Comparison of ENCODE assay signal across 19 cellular contexts in the genomic region with DNA sequence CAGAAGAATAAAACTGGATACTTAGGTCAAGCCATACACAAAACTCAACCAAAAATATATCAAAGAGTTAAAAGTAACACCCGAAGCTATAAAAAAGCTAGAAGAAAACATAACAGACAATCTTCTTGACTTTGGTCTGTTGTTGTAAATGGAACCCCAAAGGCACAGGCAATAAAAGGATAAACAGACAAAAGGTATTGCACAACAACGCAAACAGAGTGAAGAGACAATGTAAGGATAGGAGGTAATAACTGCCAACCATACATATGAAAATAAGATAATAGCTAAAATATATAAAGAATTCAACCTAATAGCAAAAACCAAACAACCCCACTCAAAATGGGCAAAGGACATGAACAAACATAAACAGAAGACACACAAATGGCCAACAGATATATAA.
DNase-seq lines count a peak whose midpoint lies in the region; ATAC-seq and TF ChIP-seq lines count a peak whose summit lies in the region.
"Had no signal": no experiment of that assay in that cellular context is flagged by ENCODE, and none has a peak within 500 bp of the region (broad histone marks: within the 10 kb centered on the region; RNA-seq: fewer than 3 reads in every experiment).

No MANE protein-coding gene starts in this region.

- TF ChIP-seq CTCF in GM23338 (conservative IDR thresholded peaks at IDR 0.05; ENCODE audit: low read depth in 2 of 2) (no peak), GM13976 (IDR thresholded peaks at IDR 0.05; ENCODE audit: borderline replicate concordance, control extremely low read depth, extremely low read depth, insufficient read depth, missing control alignments) (no peak)

- in situ Hi-C loops in GM13976 (cut with MboI; ENCODE audit: low sequenced_read_pairs, unreplicated experiment), result no loop called here

- no peaks in the 10 kb centered on the region for H3K4me1 Mint-ChIP-seq in GM23338
- H3K4me1 Mint-ChIP-seq: B cell; CD4-positive, CD25-positive, alpha-beta regulatory T cell had no signal

- ATAC-seq in GM23338 (no peak), HG03095 (IDR thresholded peaks at IDR 0.05; ENCODE audit: unreplicated experiment) (no peak), GM21528 (IDR thresholded peaks at IDR 0.05; ENCODE audit: low FRiP score, unreplicated experiment) (no peak)
- ATAC-seq: CD8-positive, alpha-beta T cell; GM12878 had no signal

- H3K79me2 ChIP-seq in GM23338 (replicated peaks; ENCODE audit: insufficient read depth), result no peaks in the 10 kb centered on the region

- peaks cover 12% of the 10 kb centered on the region; the same call in 2 of the 3 replicates for H3K9me3 Mint-ChIP-seq in GM23338

- no peaks in the 10 kb centered on the region for H3F3A ChIP-seq in GM23338 (replicated peaks; ENCODE audit: low read depth)

- no peaks in the 10 kb centered on the region for H3K27me3 Mint-ChIP-seq in GM23338 (ENCODE audit: insufficient read depth, low read depth, poor library complexity)
- H3K27me3 Mint-ChIP-seq: B cell; CD4-positive, CD25-positive, alpha-beta regulatory T cell had no signal

- H4K20me1 ChIP-seq in GM23338 (replicated peaks; ENCODE audit: insufficient read depth), result no peaks in the 10 kb centered on the region
- H4K20me1 ChIP-seq: BLaER1 had no signal

- H2AFZ ChIP-seq in GM23338, result peak overlapping the region; percentile 91; the same call in 1 of the 2 replicates

- H3K4me3 Mint-ChIP-seq in GM23338, result no peak overlapping the region
- H3K4me3 Mint-ChIP-seq: B cell; CD4-positive, CD25-positive, alpha-beta regulatory T cell; CD8-positive, alpha-beta T cell had no signal

- H3K4me2 ChIP-seq in GM23338, result no peak overlapping the region
- H3K4me2 ChIP-seq: BLaER1 had no signal

- no peaks in the 10 kb centered on the region for H3K27me3 ChIP-seq in GM23338 (ENCODE audit: insufficient read depth)
- H3K27me3 ChIP-seq: BLaER1 had no signal

- H3K36me3 Mint-ChIP-seq in GM23338 (ENCODE audit: low read depth), result peaks cover 6% of the 10 kb centered on the region; the same call in 1 of the 3 replicates
- H3K36me3 Mint-ChIP-seq: CD4-positive, CD25-positive, alpha-beta regulatory T cell; CD8-positive, alpha-beta T cell had no signal

- no peaks in the 10 kb centered on the region for H3K36me3 ChIP-seq in GM23338 (ENCODE audit: insufficient read depth)
- H3K36me3 ChIP-seq: BLaER1 had no signal

- no peaks in the 10 kb centered on the region for H3K4me1 ChIP-seq in GM23338 (ENCODE audit: insufficient read depth)
- H3K4me1 ChIP-seq: BLaER1 had no signal

- H3K27ac Mint-ChIP-seq in GM23338, result no peak overlapping the region
- H3K27ac Mint-ChIP-seq: B cell; CD4-positive, CD25-positive, alpha-beta regulatory T cell; CD8-positive, alpha-beta T cell had no signal

- no peaks in the 10 kb centered on the region; the same call in 1 of the 2 replicates for H3K9me2 ChIP-seq in GM23338 (ENCODE audit: insufficient read depth)

- DNase-seq in DMS53 (lab: John Stamatoyannopoulos, UW), result peak; percentile 45
- no peak for DNase-seq in DMS53 treated with DMSO at 0.1 percent for 48 hours (lab: John Stamatoyannopoulos, UW; ENCODE audit: unreplicated experiment)
- DNase-seq in GM23338 (ENCODE audit: low spot score), result no peak
- peak; percentile 69 for DNase-seq in NCI-H748 treated with DMSO at 0.1 percent for 48 hours (lab: John Stamatoyannopoulos, UW)
- DNase-seq in GM13976 (ENCODE audit: low spot score), result no peak
- DNase-seq: CD4-positive, CD25-positive, alpha-beta regulatory T cell; CD8-positive, alpha-beta T cell; DMS 273 treated with DMSO at 0.1 percent for 48 hours; DND-41; GDM1; H7; HCEC 1CT had no signal

- H3K4me3 ChIP-seq in GM23338, result no peak overlapping the region
- H3K4me3 ChIP-seq: BLaER1, GM12878 had no signal

- no peak overlapping the region for H3K27ac ChIP-seq in GM23338 (ENCODE audit: low read depth)
- H3K27ac ChIP-seq: 22Rv1, BLaER1, C4-2B had no signal

TF ChIP-seq in GM23338, 12 proteins besides CTCF, POLR2A, EP300 and RAD21:
- no peak for TF ChIP-seq CREB1 (CRISPR knock-in tag; IDR thresholded peaks at IDR 0.05; ENCODE audit: low read depth)
- TF ChIP-seq NANOG (IDR thresholded peaks at IDR 0.05; ENCODE audit: borderline replicate concordance), result no peak

Comparison
In these comparisons a context has a peak if more than half of its experiments do, and no peak if none do; other contexts are left out.
1. DNase-seq: peak in DMS53 (single experiment) and NCI-H748 treated with DMSO at 0.1 percent for 48 hours (single experiment); none in DMS53 treated with DMSO at 0.1 percent for 48 hours (single experiment), GM23338 (single experiment) and GM13976 (single experiment).